In genomic region chr11:65720237-65720934, GRCh38 we compare ENCODE assay signal across 8 cellular contexts. TPM values are rescaled to one million over a fixed set of nuclear protein-coding genes. Genes with fewer than 3 reads are reported as not detected.
DNase-seq lines count a peak whose midpoint lies in the region; FAIRE-seq and TF ChIP-seq lines count a peak whose summit lies in the region.

TSS of gene RNASEH2C (minus strand) at chr11:65720798. CDS start at chr11:65720758, 40 bp downstream.

- peaks cover 28% of the 10 kb centered on the region for H4K20me1 ChIP-seq in Loucy (ENCODE audit: insufficient read depth, low read length, poor library complexity, severe bottlenecking)

- no peaks in the 10 kb centered on the region for H3K9me2 ChIP-seq in Loucy (replicated peaks; ENCODE audit: low read depth, low read length)

- WGBS in neuronal stem cell (ENCODE audit: extremely low coverage in 2 of 2, insufficient read length in 2 of 2, insufficient replicate concordance in 1 of 2), 2 donors: no CpG with 5 or more reads among the region's 76 CpGs

- peak within 1 kb of the TSS; percentile 87 for H2AFZ ChIP-seq in Loucy (ENCODE audit: low read length)
- H2AFZ ChIP-seq in neuronal stem cell (ENCODE audit: low read length): peak within 1 kb of the TSS; percentile 94

- H3K79me1 ChIP-seq in neuronal stem cell (ENCODE audit: low read depth, low read length): peaks cover 4% of the 10 kb centered on the region

- H3K27ac ChIP-seq in SJSA1 (peak within 1 kb of the TSS; percentile 51), neuronal stem cell (replicated peaks; ENCODE audit: low read length) (peak within 1 kb of the TSS; percentile 90), subcutaneous abdominal adipose tissue (ENCODE audit: low read depth, low read length) (peak within 1 kb of the TSS; percentile 75)

- DNase-seq in ELF-1 (ENCODE audit: low read depth, low spot score): peak; percentile 88
- peak; percentile 79 for DNase-seq in H4 (ENCODE audit: low spot score)
- DNase-seq in SJSA1 (ENCODE audit: low read depth in 1 of 2, low spot score in 2 of 2): peak; percentile 92 to 98
- peak; percentile 53 to 68 (median 62) for DNase-seq in activated naive CD4-positive, alpha-beta T cell (lab: John Stamatoyannopoulos, UW)
- peak; percentile 89 to 91 for DNase-seq in frontal cortex (ENCODE audit: low spot score in 2 of 2)
- DNase-seq in neuronal stem cell (ENCODE audit: low spot score): peak; percentile 78

- no peaks in the 10 kb centered on the region for H3K27me3 ChIP-seq in Loucy (ENCODE audit: insufficient read depth, low read length, poor library complexity, severe bottlenecking)
- H3K27me3 ChIP-seq in SJSA1 (replicated peaks): 0 out of 2 replicates have a peak, but pooled peaks cover 2% of the 10 kb centered on the region
- no peaks in the 10 kb centered on the region for H3K27me3 ChIP-seq in neuronal stem cell (ENCODE audit: control insufficient read depth in 3 of 3, insufficient read depth in 3 of 3, low read depth in 1 of 3, low read length in 3 of 3)
- no peaks in the 10 kb centered on the region for H3K27me3 ChIP-seq in subcutaneous abdominal adipose tissue (ENCODE audit: control insufficient read depth in 5 of 5, insufficient read depth in 4 of 5, low read length in 5 of 5)

- H3K4me1 ChIP-seq in Loucy (ENCODE audit: insufficient read depth, low read length, poor library complexity, severe bottlenecking) (peaks cover 18% of the 10 kb centered on the region), SJSA1 (replicated peaks) (peaks cover 26% of the 10 kb centered on the region), neuronal stem cell (ENCODE audit: control insufficient read depth in 2 of 2, insufficient read depth in 1 of 2, low read depth in 1 of 2, low read length in 2 of 2) (peaks cover 5 to 10% of the 10 kb centered on the region in 2 donors), subcutaneous abdominal adipose tissue (ENCODE audit: control insufficient read depth in 5 of 5, insufficient read depth in 5 of 5, low read length in 5 of 5) (peaks cover 9 to 29% (median 18%) of the 10 kb centered on the region in 5 donors)

- H2BK5ac ChIP-seq in neuronal stem cell (ENCODE audit: low read length): peak within 1 kb of the TSS; percentile 79

- no peak for TF ChIP-seq CTCF in Loucy (conservative IDR thresholded peaks at IDR 0.05; ENCODE audit: low read length)

- H2BK15ac ChIP-seq in neuronal stem cell (ENCODE audit: low read length): peak within 1 kb of the TSS; percentile 89

- peak within 1 kb of the TSS; percentile 100 for H3K18ac ChIP-seq in neuronal stem cell (ENCODE audit: low read length)

- peak within 1 kb of the TSS; percentile 86 for H3K14ac ChIP-seq in neuronal stem cell (ENCODE audit: low read length)

- no peaks in the 10 kb centered on the region for H3F3A ChIP-seq in Loucy (ENCODE audit: low read depth)

- no peak within 1 kb of the TSS for H2BK120ac ChIP-seq in neuronal stem cell (ENCODE audit: low read depth, low read length)

- H3K4me3 ChIP-seq in Loucy (ENCODE audit: low read length, poor library complexity, severe bottlenecking) (peak within 1 kb of the TSS; percentile 92), SJSA1 (peak within 1 kb of the TSS; percentile 94), neuronal stem cell (ENCODE audit: low read length in 2 of 2) (peak within 1 kb of the TSS; percentile 92 to 100), subcutaneous abdominal adipose tissue (ENCODE audit: low read depth in 1 of 5, low read length in 5 of 5) (peak within 1 kb of the TSS; percentile 68 to 92 (median 83))

- H3K4ac ChIP-seq in neuronal stem cell (ENCODE audit: low read length): no peak within 1 kb of the TSS

- peak within 1 kb of the TSS; percentile 97 for H3K23ac ChIP-seq in neuronal stem cell (ENCODE audit: low read depth, low read length, poor library complexity)

- peak within 1 kb of the TSS; percentile 81 for H2AK5ac ChIP-seq in neuronal stem cell (ENCODE audit: low read depth, low read length)

- peak within 1 kb of the TSS; percentile 81 for H3K9ac ChIP-seq in Loucy (ENCODE audit: low read depth, low read length, poor library complexity, severe bottlenecking)
- peak within 1 kb of the TSS; percentile 99 for H3K9ac ChIP-seq in neuronal stem cell (ENCODE audit: low read depth, low read length, poor library complexity)
- H3K9ac ChIP-seq in subcutaneous abdominal adipose tissue (ENCODE audit: low read length in 5 of 5): peak within 1 kb of the TSS; percentile 66 to 95 (median 87)

- FAIRE-seq in frontal cortex (lab: Jason Lieb, UNC): no peak

- peaks cover 31% of the 10 kb centered on the region for H3K79me2 ChIP-seq in Loucy (ENCODE audit: insufficient read depth, low read length)

- H2BK12ac ChIP-seq in neuronal stem cell (ENCODE audit: low read length): no peak within 1 kb of the TSS

- H3K4me2 ChIP-seq in Loucy (ENCODE audit: low read depth, low read length, poor library complexity, severe bottlenecking): peak within 1 kb of the TSS; percentile 90
- H3K4me2 ChIP-seq in neuronal stem cell (ENCODE audit: insufficient read depth, low read length, poor library complexity, severe bottlenecking): peak within 1 kb of the TSS; percentile 89

- H4K91ac ChIP-seq in neuronal stem cell (ENCODE audit: low read depth, low read length, poor library complexity): no peak within 1 kb of the TSS

- H3K36me3 ChIP-seq in Loucy (ENCODE audit: insufficient read depth, low read length) (peaks cover 35% of the 10 kb centered on the region; the same call in 1 of the 2 replicates), SJSA1 (peaks cover 52% of the 10 kb centered on the region), neuronal stem cell (replicated peaks in 1 of 2; ENCODE audit: control insufficient read depth in 2 of 2, insufficient read depth in 2 of 2, low read length in 2 of 2) (peaks cover 30 to 48% of the 10 kb centered on the region in 2 donors), subcutaneous abdominal adipose tissue (ENCODE audit: control insufficient read depth in 5 of 5, insufficient read depth in 5 of 5, low read length in 5 of 5) (peaks cover 0 to 41% (median 37%) of the 10 kb centered on the region in 5 donors)

- no peak within 1 kb of the TSS for H4K8ac ChIP-seq in neuronal stem cell (ENCODE audit: low read depth, low read length)

- H3K9me3 ChIP-seq in Loucy (ENCODE audit: insufficient read depth, low read depth, low read length) (no peaks in the 10 kb centered on the region), SJSA1 (replicated peaks) (no peaks in the 10 kb centered on the region; the same call in 1 of the 2 replicates), neuronal stem cell (replicated peaks in 1 of 2; ENCODE audit: control insufficient read depth in 2 of 2, insufficient read depth in 1 of 2, low read depth in 1 of 2, low read length in 2 of 2) (no peaks in the 10 kb centered on the region), subcutaneous abdominal adipose tissue (ENCODE audit: control insufficient read depth in 5 of 5, low read length in 5 of 5) (no peaks in the 10 kb centered on the region)

RNA-seq across cellular contexts. Expression of gene RNASEH2C, which starts in this region (rescaled TPM):
- 24.2 and 36.1 TPM in 2 replicates for total RNA-seq in H4 (2014; rRNA removed; shearing (Covaris generic))
- 168 and 170 TPM in 2 replicates for total RNA-seq in SJSA1 (2014; rRNA removed; shearing (Covaris generic))
- 9.4 TPM for total RNA-seq in frontal cortex
- 26.2 TPM for polyA plus RNA-seq in neuronal stem cell (2013, experiment 1 of 2)
- polyA plus RNA-seq in neuronal stem cell (2013, experiment 2 of 2): 27.9 TPM

Comparison
In these comparisons a context has a peak if more than half of its experiments do, and no peak if none do; other contexts are left out.
1. Peak in every context shown above with its lines: DNase-seq, H3K4me3 ChIP-seq and H3K27ac ChIP-seq.